In the genomic region with DNA sequence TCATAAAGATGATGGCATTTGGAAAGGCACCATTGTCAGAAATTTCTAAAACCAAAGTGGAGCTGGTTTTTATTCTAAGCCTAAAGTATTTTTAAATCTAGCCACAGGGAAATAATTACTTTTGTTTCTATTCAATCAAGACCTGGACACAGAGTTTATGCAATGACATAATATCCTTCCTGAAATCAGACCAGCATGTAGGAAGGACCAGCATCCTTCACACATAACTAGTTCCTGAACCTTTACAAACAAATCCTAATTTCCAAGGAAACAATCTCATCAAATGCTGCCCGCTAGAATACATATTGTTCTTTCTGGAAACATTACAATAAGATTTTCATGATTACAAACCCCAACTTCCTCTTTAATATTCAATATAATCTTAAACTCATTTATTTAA, we compare ENCODE assay signal across 9 cellular contexts. TPM values are rescaled to one million over a fixed set of nuclear protein-coding genes. Genes with fewer than 3 reads are reported as not detected.
DNase-seq lines count a peak whose midpoint lies in the region; ATAC-seq, FAIRE-seq and TF ChIP-seq lines count a peak whose summit lies in the region.
"Had no signal": no experiment of that assay in that cellular context is flagged by ENCODE, and none has a peak within 500 bp of the region (broad histone marks: within the 10 kb centered on the region; RNA-seq: fewer than 3 reads in every experiment).

No MANE protein-coding gene starts in this region.

- ATAC-seq in RWPE2 (ENCODE audit: low read depth) = no peak

- peaks cover 39% of the 10 kb centered on the region for H3K4me1 ChIP-seq in RWPE2 (ENCODE audit: insufficient read depth, poor library complexity, severe bottlenecking)
- H3K4me1 ChIP-seq in muscle layer of colon (ENCODE audit: insufficient read depth, low read length) = peaks cover 39% of the 10 kb centered on the region

- peak overlapping the region; percentile 67 for H3K9ac ChIP-seq in muscle layer of colon (ENCODE audit: low read length)

- peak overlapping the region; percentile 99 for H3K27ac ChIP-seq in RWPE2 (ENCODE audit: poor library complexity, severe bottlenecking)
- H3K27ac ChIP-seq in muscle layer of colon (ENCODE audit: low read depth, low read length) = peak overlapping the region; percentile 53
- H3K27ac ChIP-seq in WERI-Rb-1 = no peak overlapping the region

- no peak for DNase-seq in RWPE2 (ENCODE audit: low spot score)
- no peak for DNase-seq in type B pancreatic cell (ENCODE audit: extremely low spot score, unreplicated experiment)
- no peak for DNase-seq in HPDE6-E6E7 (ENCODE audit: extremely low spot score)
- DNase-seq in WERI-Rb-1 = no peak
- DNase-seq in putamen (ENCODE audit: low spot score) = no peak
- DNase-seq: activated naive CD4-positive, alpha-beta T cell; NCI-H2227 treated with DMSO at 0.1 percent for 48 hours had no signal

- peak overlapping the region; percentile 94 for H3K27ac Mint-ChIP-seq in type B pancreatic cell

- H3K4me1 Mint-ChIP-seq in type B pancreatic cell (ENCODE audit: unreplicated experiment) = peaks cover 32% of the 10 kb centered on the region

- H3K27me3 Mint-ChIP-seq in type B pancreatic cell = no peaks in the 10 kb centered on the region

- H3K4me3 ChIP-seq in RWPE2 (ENCODE audit: severe bottlenecking) (peak overlapping the region; percentile 51), muscle layer of colon (ENCODE audit: low read depth in 1 of 2, low read length in 2 of 2) (peak overlapping the region in 1 of 2 donors; percentile 91), WERI-Rb-1 (ENCODE audit: low read depth, low read length) (no peak overlapping the region)

- TF ChIP-seq CTCF in RWPE2 (IDR thresholded peaks at IDR 0.05; ENCODE audit: poor library complexity, severe bottlenecking) (no peak), type B pancreatic cell (conservative IDR thresholded peaks at IDR 0.05) (no peak), WERI-Rb-1 (IDR thresholded peaks at IDR 0.05; ENCODE audit: low read depth, low read length) (no peak)

- no peaks in the 10 kb centered on the region for H3K9me3 ChIP-seq in RWPE2 (ENCODE audit: severe bottlenecking)
- no peaks in the 10 kb centered on the region for H3K9me3 ChIP-seq in muscle layer of colon (ENCODE audit: low read length)
- H3K9me3 ChIP-seq in WERI-Rb-1 (ENCODE audit: severe bottlenecking) = no peaks in the 10 kb centered on the region

- peak; percentile 74 for FAIRE-seq in endometrium (lab: Jason Lieb, UNC)

- no peaks in the 10 kb centered on the region for H3K36me3 Mint-ChIP-seq in type B pancreatic cell

- H3K27me3 ChIP-seq in RWPE2 (ENCODE audit: insufficient read depth, poor library complexity, severe bottlenecking) (no peaks in the 10 kb centered on the region), muscle layer of colon (ENCODE audit: control insufficient read depth in 1 of 2, insufficient read depth in 2 of 2, low read length in 2 of 2) (no peaks in the 10 kb centered on the region), WERI-Rb-1 (ENCODE audit: insufficient read depth, low read depth, severe bottlenecking) (no peaks in the 10 kb centered on the region)

- no peaks in the 10 kb centered on the region for H3K9me3 Mint-ChIP-seq in type B pancreatic cell

- peak overlapping the region; percentile 90 for H3K4me3 Mint-ChIP-seq in type B pancreatic cell

- H3K36me3 ChIP-seq in RWPE2 (ENCODE audit: low read depth) = peaks cover 33% of the 10 kb centered on the region
- H3K36me3 ChIP-seq in muscle layer of colon (ENCODE audit: insufficient read depth, low read length) = no peaks in the 10 kb centered on the region
- H3K36me3 ChIP-seq in WERI-Rb-1 = no peaks in the 10 kb centered on the region

RNA-seq across cellular contexts. Expression of a gene that starts 1.5 kb away (rescaled TPM):
- 12.1 and 24.7 TPM in 2 replicates for total RNA-seq in type B pancreatic cell (ENCODE audit: low replicate concordance)
